Comparison of ENCODE assay signal across 8 cellular contexts in genomic region chr2:10382313-10383061, GRCh38.
DNase-seq lines count a peak whose midpoint lies in the region; ATAC-seq, FAIRE-seq and TF ChIP-seq lines count a peak whose summit lies in the region.

No MANE protein-coding gene starts in this region.

- POLR2A ChIA-PET in activated CD4-positive, alpha-beta memory T cell treated with anti-CD3 and anti-CD28 coated beads for 36 hours (lab: Charles Lee): interaction anchor here (1.1 to 1.2 kb wide), 2 partner anchors 26 to 50 kb away, joined by 3 to 5 read pairs; no protein-coding TSS in a partner anchor
- POLR2A ChIA-PET in HepG2 (lab: Yijun Ruan, JAX): no interaction called here

- no peaks in the 10 kb centered on the region for H3K9me3 Mint-ChIP-seq in activated CD4-positive, alpha-beta memory T cell treated with anti-CD3 and anti-CD28 coated beads for 36 hours
- H3K9me3 Mint-ChIP-seq in chondrocyte (ENCODE audit: low read depth): no peaks in the 10 kb centered on the region

- peak overlapping the region; percentile 54 for H3K4me3 ChIP-seq in Loucy (ENCODE audit: low read length, poor library complexity, severe bottlenecking)
- H3K4me3 ChIP-seq in HepG2 (replicated peaks in 1 of 3; ENCODE audit: insufficient read depth in 1 of 3, low read depth in 2 of 3, low read length in 3 of 3): no peak overlapping the region

- intact Hi-C loops in activated CD4-positive, alpha-beta memory T cell treated with anti-CD3 and anti-CD28 coated beads for 36 hours (cut with micrococcal nuclease): loop anchor here (1.0 to 2.0 kb wide), 3 partner anchors 18 to 52 kb away; no protein-coding TSS in a partner anchor
- intact Hi-C loops in HepG2 (cut with micrococcal nuclease; ENCODE audit: unreplicated experiment): no loop called here

- no peak overlapping the region for H3K27ac Mint-ChIP-seq in activated CD4-positive, alpha-beta memory T cell treated with anti-CD3 and anti-CD28 coated beads for 36 hours
- H3K27ac Mint-ChIP-seq in chondrocyte (ENCODE audit: unreplicated experiment): no peak overlapping the region

- no peak for TF ChIP-seq RAD21 in HepG2 (CRISPR knock-in tag; IDR thresholded peaks at IDR 0.05)

- H3K9me3 ChIP-seq in Loucy (ENCODE audit: insufficient read depth, low read depth, low read length) (no peaks in the 10 kb centered on the region), HepG2 (ENCODE audit: low read length) (no peaks in the 10 kb centered on the region)

- in situ Hi-C loops in HepG2 (cut with HindIII; ENCODE audit: extremely low pct_ligation_motif_present, low pct_unique_long_range_greater_than_20kb): no loop called here

- peak overlapping the region; percentile 58 for H3K9ac ChIP-seq in Loucy (ENCODE audit: low read depth, low read length, poor library complexity, severe bottlenecking)
- H3K9ac ChIP-seq in HepG2 (ENCODE audit: insufficient read depth, low read depth, low read length): no peak overlapping the region

- H3K4me1 ChIP-seq in Loucy (ENCODE audit: insufficient read depth, low read length, poor library complexity, severe bottlenecking) (peaks cover 88% of the 10 kb centered on the region), HepG2 (ENCODE audit: insufficient read depth, low read length) (peaks cover 12% of the 10 kb centered on the region)

- BruUV-seq in HepG2 (replicated peaks; lab: Mats Ljungman, UMichigan): no TSS peak

- FAIRE-seq in HepG2 (lab: Jason Lieb, UNC): no peak

- WGBS in HepG2 (ENCODE audit: low lambda C conversion rate): 92% methylated on average over 17 of the region's 18 CpGs

- peak; percentile 44 for DNase-seq in CMK (ENCODE audit: low read depth)
- DNase-seq in activated CD4-positive, alpha-beta memory T cell treated with anti-CD3 and anti-CD28 coated beads for 36 hours: peak; percentile 52
- no peak for DNase-seq in HepG2 (ENCODE audit: low spot score)
- DNase-seq in chondrocyte (ENCODE audit: low spot score): no peak
- no peak for DNase-seq in SW480 (ENCODE audit: low spot score)

- H3K36me3 Mint-ChIP-seq in activated CD4-positive, alpha-beta memory T cell treated with anti-CD3 and anti-CD28 coated beads for 36 hours: no peaks in the 10 kb centered on the region
- no peaks in the 10 kb centered on the region for H3K36me3 Mint-ChIP-seq in chondrocyte (ENCODE audit: low read depth)

- no peak for TF ChIP-seq POLR2A in HepG2 (IDR thresholded peaks at IDR 0.05; ENCODE audit: insufficient read depth in 1 of 2, low read depth in 2 of 2, low read length in 2 of 2)

- no peaks in the 10 kb centered on the region for H3K9me2 ChIP-seq in Loucy (replicated peaks; ENCODE audit: low read depth, low read length)

- H3K4me3 Mint-ChIP-seq in activated CD4-positive, alpha-beta memory T cell treated with anti-CD3 and anti-CD28 coated beads for 36 hours: peak overlapping the region; percentile 27
- H3K4me3 Mint-ChIP-seq in chondrocyte (ENCODE audit: unreplicated experiment): no peak overlapping the region

- H2AFZ ChIP-seq in Loucy (ENCODE audit: low read length) (no peak overlapping the region), HepG2 (ENCODE audit: low read length) (no peak overlapping the region)

- H3K27me3 ChIP-seq in Loucy (ENCODE audit: insufficient read depth, low read length, poor library complexity, severe bottlenecking): no peaks in the 10 kb centered on the region
- no peaks in the 10 kb centered on the region for H3K27me3 ChIP-seq in HepG2 (ENCODE audit: control insufficient read depth in 1 of 2, insufficient read depth in 2 of 2, low read length in 2 of 2)

- CTCF ChIA-PET in activated CD4-positive, alpha-beta memory T cell treated with anti-CD3 and anti-CD28 coated beads for 36 hours (lab: Charles Lee): interaction anchor here (1.0 to 2.5 kb wide), 4 partner anchors 20 to 53 kb away, joined by 3 to 25 read pairs (median 3); no protein-coding TSS in a partner anchor
- CTCF ChIA-PET in HepG2 (lab: Yijun Ruan, JAX; ENCODE audit: low intra/inter-chr PET ratio, low total read pairs): no interaction called here

- H4K20me1 ChIP-seq in Loucy (ENCODE audit: insufficient read depth, low read length, poor library complexity, severe bottlenecking) (no peaks in the 10 kb centered on the region), HepG2 (ENCODE audit: insufficient read depth, low read length) (peaks cover 13% of the 10 kb centered on the region)

- H3K27me3 Mint-ChIP-seq in activated CD4-positive, alpha-beta memory T cell treated with anti-CD3 and anti-CD28 coated beads for 36 hours: no peaks in the 10 kb centered on the region
- no peaks in the 10 kb centered on the region for H3K27me3 Mint-ChIP-seq in chondrocyte (ENCODE audit: low read depth)

- no peaks in the 10 kb centered on the region for H3K36me3 ChIP-seq in Loucy (ENCODE audit: insufficient read depth, low read length)
- H3K36me3 ChIP-seq in HepG2 (replicated peaks in 1 of 2; ENCODE audit: control insufficient read depth in 1 of 2, insufficient read depth in 2 of 2, low read length in 2 of 2): peaks cover 0 to 1% of the 10 kb centered on the region in 2 experiments; a peak in 2 of 5 replicates

- H3K4me1 Mint-ChIP-seq in activated CD4-positive, alpha-beta memory T cell treated with anti-CD3 and anti-CD28 coated beads for 36 hours (ENCODE audit: low read depth): peaks cover 89% of the 10 kb centered on the region
- peaks cover 27% of the 10 kb centered on the region for H3K4me1 Mint-ChIP-seq in chondrocyte (ENCODE audit: low read depth)

- H3K79me2 ChIP-seq in Loucy (ENCODE audit: insufficient read depth, low read length) (peaks cover 87% of the 10 kb centered on the region; the same call in 1 of the 2 replicates), HepG2 (ENCODE audit: insufficient read depth, low read length) (no peaks in the 10 kb centered on the region)

- ATAC-seq in GM21367 (IDR thresholded peaks at IDR 0.05; ENCODE audit: unreplicated experiment): peak; percentile 41
- ATAC-seq in HepG2: no peak
- no peak for ATAC-seq in HG02852 (IDR thresholded peaks at IDR 0.05; ENCODE audit: unreplicated experiment)

- TF ChIP-seq EP300 in HepG2 (IDR thresholded peaks at IDR 0.05; ENCODE audit: low read depth in 2 of 2, low read length in 2 of 2): no peak
- no peak for TF ChIP-seq EP300 in HepG2 (CRISPR knock-in tag; IDR thresholded peaks at IDR 0.05; ENCODE audit: borderline replicate concordance)

- no peak overlapping the region for H3K27ac ChIP-seq in HepG2 (ENCODE audit: extremely low read length, insufficient read depth, low read length)

- peaks cover 2% of the 10 kb centered on the region; the same call in 1 of the 2 replicates for H3F3A ChIP-seq in Loucy (ENCODE audit: low read depth)

- H3K4me2 ChIP-seq in Loucy (ENCODE audit: low read depth, low read length, poor library complexity, severe bottlenecking) (peak overlapping the region; percentile 73), HepG2 (ENCODE audit: low read depth, low read length) (no peak overlapping the region)

- TF ChIP-seq CTCF in Loucy (conservative IDR thresholded peaks at IDR 0.05; ENCODE audit: low read length) (no peak), HepG2 (CRISPR knock-in tag; IDR thresholded peaks at IDR 0.05) (no peak), chondrocyte (IDR thresholded peaks at IDR 0.05) (no peak)

TF ChIP-seq in HepG2, 621 proteins besides CTCF, POLR2A, EP300 and RAD21:
- 0 out of 2 replicates have a peak, but pooled peaks have one; percentile 17 for TF ChIP-seq ZNF687 (CRISPR knock-in tag; IDR thresholded peaks at IDR 0.05)
- no peak for TF ChIP-seq CREB1 (IDR thresholded peaks at IDR 0.05)
- no peak for TF ChIP-seq CREB1 (CRISPR knock-in tag; IDR thresholded peaks at IDR 0.05)
- no peak for TF ChIP-seq SAFB2 (CRISPR knock-in tag; IDR thresholded peaks at IDR 0.05; ENCODE audit: borderline replicate concordance, low read depth)
- no peak for TF ChIP-seq CBFB (CRISPR knock-in tag; IDR thresholded peaks at IDR 0.05)
- TF ChIP-seq ZNF546 (CRISPR knock-in tag; conservative IDR thresholded peaks at IDR 0.05): no peak

Comparison
In these comparisons a context has a peak if more than half of its experiments do, and no peak if none do; other contexts are left out.
1. DNase-seq: peak in CMK (single experiment) and activated CD4-positive, alpha-beta memory T cell treated with anti-CD3 and anti-CD28 coated beads for 36 hours (single experiment); none in HepG2 (single experiment), chondrocyte (single experiment) and SW480 (single experiment).